Comparison of ENCODE assay signal across 2 cellular contexts in genomic region chr20:50001784-50002311, GRCh38.
TF ChIP-seq lines count a peak whose summit lies in the region.

No MANE protein-coding gene starts in this region.

TF ChIP-seq in IMR-90, 13 proteins besides CTCF, POLR2A, EP300 and RAD21:
- no peak for TF ChIP-seq USF2 (IDR thresholded peaks at IDR 0.05; ENCODE audit: low read depth, low read length)
- TF ChIP-seq SMC3 (IDR thresholded peaks at IDR 0.05; ENCODE audit: low read depth, low read length): no peak
- no peak for TF ChIP-seq NFE2L2 (IDR thresholded peaks at IDR 0.05; ENCODE audit: low read depth, low read length)
- no peak for TF ChIP-seq BHLHE40 (IDR thresholded peaks at IDR 0.05; ENCODE audit: low read depth, low read length)
- no peak for TF ChIP-seq MAFK (IDR thresholded peaks at IDR 0.05; ENCODE audit: low read depth, low read length)
- TF ChIP-seq MXI1 (IDR thresholded peaks at IDR 0.05; ENCODE audit: borderline replicate concordance, low read depth, low read length): no peak
- TF ChIP-seq CHD1 (IDR thresholded peaks at IDR 0.05; ENCODE audit: low read depth, low read length): no peak
- no peak for TF ChIP-seq RCOR1 (IDR thresholded peaks at IDR 0.05; ENCODE audit: insufficient replicate concordance, low read length)
- no peak for TF ChIP-seq FOS (IDR thresholded peaks at IDR 0.05; ENCODE audit: low read depth, low read length)
- no peak for TF ChIP-seq ELK1 (IDR thresholded peaks at IDR 0.05; ENCODE audit: borderline replicate concordance, low read depth, low read length)
- TF ChIP-seq MAZ (IDR thresholded peaks at IDR 0.05; ENCODE audit: borderline replicate concordance, low read depth, low read length): no peak
- TF ChIP-seq CEBPB (IDR thresholded peaks at IDR 0.05; ENCODE audit: low read depth, low read length): no peak
- TF ChIP-seq RFX5 (IDR thresholded peaks at IDR 0.05; ENCODE audit: low read depth, low read length): no peak

TF ChIP-seq in GM12878, 131 proteins besides CTCF, POLR2A, EP300 and RAD21:
- TF ChIP-seq LARP7 (IDR thresholded peaks at IDR 0.05) (no peak), PKNOX1 (IDR thresholded peaks at IDR 0.05) (peak; percentile 27; the same call in 1 of the 2 replicates), MLLT1 (IDR thresholded peaks at IDR 0.05) (0 out of 2 replicates have a peak, but pooled peaks have one; percentile 22)
